ENCODE assay signal across 8 cellular contexts in the genomic region with DNA sequence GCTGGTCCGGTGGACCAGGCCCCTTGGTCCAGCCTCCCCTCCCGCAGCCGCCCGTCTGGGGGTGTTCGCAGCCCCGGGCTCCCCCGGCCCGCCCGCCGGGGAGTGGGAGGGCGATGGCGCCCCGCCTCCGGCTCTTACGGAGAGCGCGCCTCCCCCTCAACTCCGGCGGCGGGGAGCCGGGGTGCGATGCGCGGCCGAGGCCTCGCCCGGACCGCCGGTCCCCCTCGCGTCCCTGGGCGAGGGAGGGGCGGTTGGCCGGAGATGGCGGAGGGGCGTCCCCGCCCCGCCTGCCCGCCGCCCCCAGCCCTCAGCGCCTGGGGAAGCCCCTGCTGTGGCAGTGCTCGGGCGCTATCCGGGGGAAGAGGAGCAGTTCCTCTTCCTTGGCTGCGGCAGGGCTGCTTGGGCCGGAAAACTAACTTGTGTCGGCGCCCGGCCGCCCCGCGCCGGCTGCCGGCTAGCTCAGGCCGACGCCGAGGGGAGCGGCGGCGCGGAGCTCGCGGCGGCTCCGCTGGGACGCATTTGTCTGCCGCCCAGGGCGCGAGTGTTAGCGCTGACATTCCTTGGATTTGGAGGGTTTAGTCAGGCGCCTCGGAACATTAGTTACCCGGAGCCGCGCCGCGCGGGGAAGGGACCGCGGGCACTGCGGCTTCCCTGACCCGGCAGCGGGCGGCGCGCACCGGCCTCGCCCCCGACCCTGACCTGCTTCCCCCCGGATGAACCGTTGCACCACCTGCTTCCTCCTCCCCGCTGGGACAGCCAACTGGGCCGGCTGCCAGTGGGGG. TPM values are rescaled to one million over a fixed set of nuclear protein-coding genes. Genes with fewer than 3 reads are reported as not detected.
A peak's percentile ranks its signal among the peaks of the same experiment; 100 is the strongest.
DNase-seq lines count a peak whose midpoint lies in the region; ATAC-seq lines count a peak whose summit lies in the region.

No MANE protein-coding gene starts in this region.

- H3K14ac ChIP-seq in trophoblast cell (ENCODE audit: low read length), result peak overlapping the region; percentile 93

- H3K4me1 Mint-ChIP-seq in activated naive CD8-positive, alpha-beta T cell (ENCODE audit: low read depth), result peaks cover 63% of the 10 kb centered on the region

- peak overlapping the region; percentile 82 for H2BK5ac ChIP-seq in trophoblast cell (ENCODE audit: low read depth, low read length, poor library complexity)

- H3K23ac ChIP-seq in trophoblast cell (ENCODE audit: low read length), result no peak overlapping the region

- peak overlapping the region; percentile 94 for H4K12ac ChIP-seq in trophoblast cell (ENCODE audit: low read depth, low read length)

- ATAC-seq in GM21423 (IDR thresholded peaks at IDR 0.05; ENCODE audit: unreplicated experiment), result peak; percentile 58

- H3K36me3 ChIP-seq in trophoblast cell (ENCODE audit: control insufficient read depth in 1 of 2, insufficient read depth in 2 of 2, low read length in 2 of 2) (peaks cover 0 to 2% of the 10 kb centered on the region in 2 experiments), urinary bladder (ENCODE audit: insufficient read depth) (no peaks in the 10 kb centered on the region)

- peaks cover 16% of the 10 kb centered on the region for H3K79me1 ChIP-seq in trophoblast cell (ENCODE audit: low read length)

- H3K9me3 Mint-ChIP-seq in activated naive CD8-positive, alpha-beta T cell (ENCODE audit: low read depth), result no peaks in the 10 kb centered on the region

- H3K4me1 ChIP-seq in trophoblast cell (ENCODE audit: control insufficient read depth in 1 of 2, insufficient read depth in 2 of 2, low read length in 2 of 2) (peaks cover 2 to 4% of the 10 kb centered on the region in 2 experiments), urinary bladder (ENCODE audit: insufficient read depth) (no peaks in the 10 kb centered on the region)

- no CpG with 5 or more reads among the region's 93 CpGs for WGBS in trophoblast cell (ENCODE audit: extremely low coverage, insufficient coverage, insufficient read length)
- under 1% methylated on average over 93 of the region's 93 CpGs for WGBS in urinary bladder

- peak overlapping the region; percentile 97 for H3K18ac ChIP-seq in trophoblast cell (ENCODE audit: low read length)

- H3K4me3 Mint-ChIP-seq in activated naive CD8-positive, alpha-beta T cell, result peak overlapping the region; percentile 94

- H3K4me2 ChIP-seq in trophoblast cell (ENCODE audit: low read length), result peak overlapping the region; percentile 82

- H3K27ac ChIP-seq in trophoblast cell (ENCODE audit: low read depth, low read length), result peak overlapping the region; percentile 95
- peak overlapping the region; percentile 96 for H3K27ac ChIP-seq in urinary bladder (ENCODE audit: low read depth)

- DNase-seq in ELF-1 (ENCODE audit: low read depth, low spot score), result peak; percentile 70
- peak in 43 of 76 experiments; percentile 2 to 54 (median 29) for DNase-seq in HUDEP-2 (lab: John Stamatoyannopoulos, UW; ENCODE audit: unreplicated experiment in 76 of 76)
- DNase-seq in SKM-1 (lab: John Stamatoyannopoulos, UW; ENCODE audit: unreplicated experiment), result peak; percentile 48
- DNase-seq in cardiac septum (ENCODE audit: low spot score), result peak; percentile 89
- peak; percentile 52 to 71 for DNase-seq in trophoblast cell

- intact Hi-C loops in cardiac septum (cut with DNase I), result loop anchor here (2.0 kb wide), 1 partner anchor 201 kb away; the partner anchor contains the start of gene SAP30

- H3K27me3 ChIP-seq in trophoblast cell (ENCODE audit: insufficient read depth, low read length), result no peaks in the 10 kb centered on the region

- H3K79me2 ChIP-seq in trophoblast cell (ENCODE audit: control insufficient read depth, insufficient read depth, low read length, poor library complexity), result peaks cover 18% of the 10 kb centered on the region

- H3K36me3 Mint-ChIP-seq in activated naive CD8-positive, alpha-beta T cell, result no peaks in the 10 kb centered on the region

- peak overlapping the region; percentile 54 for H3K9ac ChIP-seq in trophoblast cell (ENCODE audit: low read length)

- peak overlapping the region; percentile 97 for H4K8ac ChIP-seq in trophoblast cell (ENCODE audit: low read depth, low read length)

- no peaks in the 10 kb centered on the region for H3K27me3 Mint-ChIP-seq in activated naive CD8-positive, alpha-beta T cell

- H2BK12ac ChIP-seq in trophoblast cell (ENCODE audit: low read length), result no peak overlapping the region

- peak overlapping the region; percentile 86 for H3K27ac Mint-ChIP-seq in activated naive CD8-positive, alpha-beta T cell

- H2AK5ac ChIP-seq in trophoblast cell (ENCODE audit: low read length), result no peak overlapping the region

- peak overlapping the region; percentile 86 for H3K4ac ChIP-seq in trophoblast cell (ENCODE audit: low read depth, low read length)

- peak overlapping the region; percentile 86 for H4K91ac ChIP-seq in trophoblast cell (ENCODE audit: low read depth, low read length)

- peak overlapping the region; percentile 74 for H2BK120ac ChIP-seq in trophoblast cell (ENCODE audit: insufficient read depth, low read length, poor library complexity)

- H3K4me3 ChIP-seq in trophoblast cell (ENCODE audit: low read depth, low read length) (peak overlapping the region; percentile 97), urinary bladder (ENCODE audit: low read depth, low read length) (peak overlapping the region; percentile 99)

- H2AFZ ChIP-seq in trophoblast cell (ENCODE audit: insufficient read depth, low read length, poor library complexity), result peak overlapping the region; percentile 99

- H3K9me3 ChIP-seq in trophoblast cell (ENCODE audit: insufficient read depth, low read depth, low read length), result no peaks in the 10 kb centered on the region

RNA-seq across cellular contexts. Expression of gene GALNT7, which starts 1.0 kb away (rescaled TPM):
- total RNA-seq in cardiac septum (7.2 TPM), urinary bladder (48.6 TPM)
- polyA plus RNA-seq in trophoblast cell (2013), result 21.4 and 21.7 TPM in 2 replicates
- 11.6 TPM for polyA plus RNA-seq in urinary bladder

Comparison
In these comparisons a context has a peak if more than half of its experiments do, and no peak if none do; other contexts are left out.
1. Peak in every context shown above with its lines: DNase-seq, ATAC-seq, H3K4me3 ChIP-seq and H3K27ac ChIP-seq.
2. DNase-seq: peak in every context shown above with its lines; median percentile 89 in cardiac septum; 70 in ELF-1; 62 in trophoblast cell; 48 in SKM-1; 29 in HUDEP-2.